ENCODE assay signal across 15 cellular contexts in genomic region chr12:123111498-123112165, GRCh38. TPM values are rescaled to one million over a fixed set of nuclear protein-coding genes. Genes with fewer than 3 reads are reported as not detected.
DNase-seq lines count a peak whose midpoint lies in the region; ATAC-seq and TF ChIP-seq lines count a peak whose summit lies in the region.
"Had no signal": no experiment of that assay in that cellular context is flagged by ENCODE, and none has a peak within 500 bp of the region (broad histone marks: within the 10 kb centered on the region; RNA-seq: fewer than 3 reads in every experiment).

No MANE protein-coding gene starts in this region.

- no peaks in the 10 kb centered on the region for H3K36me3 ChIP-seq in transverse colon
- H3K36me3 ChIP-seq: prostate gland had no signal

- TF ChIP-seq POLR2A in transverse colon (IDR thresholded peaks at IDR 0.05): no peak

- no peaks in the 10 kb centered on the region for H3K9me3 ChIP-seq in transverse colon
- H3K9me3 ChIP-seq: prostate gland, suprapubic skin had no signal

- ATAC-seq in GM19035 (IDR thresholded peaks at IDR 0.05; ENCODE audit: unreplicated experiment): no peak
- no peak for ATAC-seq in HG03280 (IDR thresholded peaks at IDR 0.05; ENCODE audit: unreplicated experiment)

- H3K4me1 ChIP-seq in transverse colon: peaks cover 21 to 59% (median 29%) of the 10 kb centered on the region in 4 donors
- H3K4me1 ChIP-seq: prostate gland had no signal

- in situ Hi-C loops in astrocyte of the spinal cord (cut with HindIII; ENCODE audit: low sequenced_read_pairs): no loop called here
- in situ Hi-C loops in transverse colon (cut with MboI; ENCODE audit: low pct_ligation_motif_present in 1 of 4, low pct_unique_long_range_greater_than_20kb in 1 of 4, low sequenced_read_pairs in 3 of 4): no loop called here

- TF ChIP-seq EP300 in transverse colon (IDR thresholded peaks at IDR 0.05; ENCODE audit: low read depth): no peak

- H3K27ac ChIP-seq in transverse colon: peak overlapping the region in 3 of 4 donors; percentile 0 to 20 (median 1)
- H3K27ac ChIP-seq: prostate gland, suprapubic skin had no signal

- peak; percentile 20 for DNase-seq in activated gamma-delta T cell treated with Interleukin-2 at 50 U/mL for 16 hours
- DNase-seq in activated gamma-delta T cell (lab: John Stamatoyannopoulos, UW): no peak
- DNase-seq in astrocyte of the spinal cord (ENCODE audit: low read depth, low spot score): peak; percentile 80
- DNase-seq in myocyte (ENCODE audit: low read depth): peak; percentile 69
- no peak for DNase-seq in transverse colon
- no peak for DNase-seq in NAMALWA (ENCODE audit: low spot score)
- DNase-seq: activated CD4-positive, alpha-beta memory T cell treated with anti-CD3 and anti-CD28 coated beads, Interleukin-2, amount 10 ng/mL, durations not matched to agents 7 days and 5 days; DMS53; Karpas-422; NCI-H2107; stimulated activated CD4-positive, alpha-beta T cell treated with anti-CD3 and anti-CD28 coated beads, Interleukin-2, amount 100 ng/mL, for 48 hours had no signal

- intact Hi-C loops in transverse colon (cut with DNase I; ENCODE audit: low total_unique reads): no loop called here

- 89 to 93% methylated on average over 6 to 19 of the region's 19 CpGs for WGBS in transverse colon (ENCODE audit: low coverage in 1 of 2), 2 donors

- H3K4me3 ChIP-seq in astrocyte of the spinal cord (ENCODE audit: low read depth, low read length) (no peak overlapping the region), transverse colon (no peak overlapping the region)
- H3K4me3 ChIP-seq: prostate gland, suprapubic skin had no signal

- TF ChIP-seq CTCF in astrocyte of the spinal cord (IDR thresholded peaks at IDR 0.05; ENCODE audit: low read depth, low read length): no peak
- no peak for TF ChIP-seq CTCF in transverse colon (IDR thresholded peaks at IDR 0.05)

- no peaks in the 10 kb centered on the region for H3K27me3 ChIP-seq in transverse colon
- H3K27me3 ChIP-seq: suprapubic skin had no signal

RNA-seq across cellular contexts. Expression of gene PITPNM2, which starts 39.3 kb away (rescaled TPM):
- total RNA-seq in myocyte (2.4 and 7.2 TPM in 2 replicates), transverse colon (10 to 100 TPM; 10.5 to 19.8 (median 14.3) TPM)
- polyA plus RNA-seq in myocyte (2012): 3.7 TPM

Comparison
In these comparisons a context has a peak if more than half of its experiments do, and no peak if none do; other contexts are left out.
1. DNase-seq: peak in activated gamma-delta T cell treated with Interleukin-2 at 50 U/mL for 16 hours (single experiment), astrocyte of the spinal cord (single experiment) and myocyte (single experiment); none in activated gamma-delta T cell (single experiment), transverse colon (single experiment) and NAMALWA (single experiment).